Comparison of ENCODE assay signal across 13 cellular contexts in genomic region chr12:54421175-54421872, GRCh38. TPM values are rescaled to one million over a fixed set of nuclear protein-coding genes. Genes with fewer than 3 reads are reported as not detected.
A peak's percentile ranks its signal among the peaks of the same experiment; 100 is the strongest.
DNase-seq lines count a peak whose midpoint lies in the region; ATAC-seq and TF ChIP-seq lines count a peak whose summit lies in the region.
"Had no signal": no experiment of that assay in that cellular context is flagged by ENCODE, and none has a peak within 500 bp of the region (broad histone marks: within the 10 kb centered on the region; RNA-seq: fewer than 3 reads in every experiment).

No MANE protein-coding gene starts in this region.

- 69 to 86% methylated on average over 2 to 4 of the region's 4 CpGs for WGBS in endodermal cell (ENCODE audit: insufficient coverage in 1 of 2, insufficient read length in 1 of 2), 2 experiments

- no peaks in the 10 kb centered on the region for H3K27me3 Mint-ChIP-seq in activated naive CD8-positive, alpha-beta T cell
- no peaks in the 10 kb centered on the region for H3K27me3 Mint-ChIP-seq in activated naive CD8-positive, alpha-beta T cell treated with anti-CD3 and anti-CD28 coated beads, Interleukin-2, amount 50 U/mL, for 24 hours
- peaks cover 22% of the 10 kb centered on the region for H3K27me3 Mint-ChIP-seq in endodermal cell (ENCODE audit: insufficient read depth)
- no peaks in the 10 kb centered on the region for H3K27me3 Mint-ChIP-seq in naive thymus-derived CD8-positive, alpha-beta T cell

- no peak for TF ChIP-seq POLR2A in uterus (IDR thresholded peaks at IDR 0.05)

- H3K4me1 ChIP-seq in endodermal cell (ENCODE audit: control insufficient read depth, insufficient read depth, low read length) (peaks cover 8% of the 10 kb centered on the region), uterus (peaks cover 0 to 14% of the 10 kb centered on the region in 2 donors)

- H3K9me3 ChIP-seq in endodermal cell (ENCODE audit: control insufficient read depth, low read length) (no peaks in the 10 kb centered on the region), uterus (no peaks in the 10 kb centered on the region)

- peaks cover 40% of the 10 kb centered on the region for H3K4me1 Mint-ChIP-seq in activated naive CD8-positive, alpha-beta T cell (ENCODE audit: low read depth)
- peaks cover 44% of the 10 kb centered on the region for H3K4me1 Mint-ChIP-seq in activated naive CD8-positive, alpha-beta T cell treated with anti-CD3 and anti-CD28 coated beads, Interleukin-2, amount 50 U/mL, for 24 hours
- H3K4me1 Mint-ChIP-seq in endodermal cell = peaks cover 56% of the 10 kb centered on the region
- peaks cover 34 to 62% (median 48%) of the 10 kb centered on the region in 4 donors for H3K4me1 Mint-ChIP-seq in naive thymus-derived CD8-positive, alpha-beta T cell

- H3K4me3 ChIP-seq in endodermal cell (ENCODE audit: low read length) (peak overlapping the region; percentile 93), uterus (peak overlapping the region in 1 of 2 donors; percentile 84)

- no peak for TF ChIP-seq CTCF in endodermal cell (conservative IDR thresholded peaks at IDR 0.05)
- no peak for TF ChIP-seq CTCF in uterus (IDR thresholded peaks at IDR 0.05)

- H3K27ac ChIP-seq in endodermal cell (ENCODE audit: low read depth, low read length) = no peak overlapping the region
- H3K27ac ChIP-seq in uterus = peak overlapping the region; percentile 94 to 97

- peak overlapping the region; percentile 42 for H3K27ac Mint-ChIP-seq in activated naive CD8-positive, alpha-beta T cell
- H3K27ac Mint-ChIP-seq in activated naive CD8-positive, alpha-beta T cell treated with anti-CD3 and anti-CD28 coated beads, Interleukin-2, amount 50 U/mL, for 24 hours = no peak overlapping the region
- H3K27ac Mint-ChIP-seq in endodermal cell = peak overlapping the region; percentile 49
- peak overlapping the region; percentile 39 to 99 (median 86) for H3K27ac Mint-ChIP-seq in naive thymus-derived CD8-positive, alpha-beta T cell
- H3K27ac Mint-ChIP-seq: activated B cell treated with CpG ODN at 0.5 μM for 24 hours had no signal

- intact Hi-C loops in uterus (cut with DNase I; ENCODE audit: low total_unique reads) = no loop called here

- no peak for ATAC-seq in activated naive CD8-positive, alpha-beta T cell treated with anti-CD3 and anti-CD28 coated beads, Interleukin-2, amount 50 U/mL, for 24 hours
- ATAC-seq in naive thymus-derived CD8-positive, alpha-beta T cell = no peak
- no peak for ATAC-seq in HG03159 (IDR thresholded peaks at IDR 0.05; ENCODE audit: unreplicated experiment)
- ATAC-seq: HepG2 had no signal

- H3K27me3 ChIP-seq in endodermal cell (ENCODE audit: control insufficient read depth, insufficient read depth, low read length, poor library complexity, severe bottlenecking) (peaks cover 17% of the 10 kb centered on the region), uterus (no peaks in the 10 kb centered on the region)

- H3K9me3 Mint-ChIP-seq in activated naive CD8-positive, alpha-beta T cell (ENCODE audit: low read depth) = no peaks in the 10 kb centered on the region
- H3K9me3 Mint-ChIP-seq in activated naive CD8-positive, alpha-beta T cell treated with anti-CD3 and anti-CD28 coated beads, Interleukin-2, amount 50 U/mL, for 24 hours = no peaks in the 10 kb centered on the region
- no peaks in the 10 kb centered on the region for H3K9me3 Mint-ChIP-seq in endodermal cell
- peaks cover 0 to 1% (median 0%) of the 10 kb centered on the region in 9 donors for H3K9me3 Mint-ChIP-seq in naive thymus-derived CD8-positive, alpha-beta T cell
- H3K9me3 Mint-ChIP-seq: activated B cell treated with CpG ODN at 0.5 μM for 24 hours had no signal

- H3K4me3 Mint-ChIP-seq in activated naive CD8-positive, alpha-beta T cell = no peak overlapping the region
- H3K4me3 Mint-ChIP-seq in activated naive CD8-positive, alpha-beta T cell treated with anti-CD3 and anti-CD28 coated beads, Interleukin-2, amount 50 U/mL, for 24 hours = no peak overlapping the region
- peak overlapping the region; percentile 96 for H3K4me3 Mint-ChIP-seq in endodermal cell
- H3K4me3 Mint-ChIP-seq in naive thymus-derived CD8-positive, alpha-beta T cell = peak overlapping the region in 5 of 10 donors; percentile 17 to 98 (median 36)

- H3K36me3 ChIP-seq in endodermal cell (ENCODE audit: control insufficient read depth, insufficient read depth, low read length) = no peaks in the 10 kb centered on the region
- no peaks in the 10 kb centered on the region for H3K36me3 ChIP-seq in uterus

- POLR2A ChIA-PET in naive thymus-derived CD8-positive, alpha-beta T cell (lab: Charles Lee) = interaction anchor here (3.0 to 11.6 kb wide), 3 partner anchors 8 to 22 kb away, joined by 15 to 142 read pairs (median 99); no protein-coding TSS in a partner anchor

- no peaks in the 10 kb centered on the region for H3K36me3 Mint-ChIP-seq in activated naive CD8-positive, alpha-beta T cell
- H3K36me3 Mint-ChIP-seq in activated naive CD8-positive, alpha-beta T cell treated with anti-CD3 and anti-CD28 coated beads, Interleukin-2, amount 50 U/mL, for 24 hours (ENCODE audit: low read depth) = no peaks in the 10 kb centered on the region
- H3K36me3 Mint-ChIP-seq in endodermal cell (ENCODE audit: low read depth) = no peaks in the 10 kb centered on the region
- H3K36me3 Mint-ChIP-seq in naive thymus-derived CD8-positive, alpha-beta T cell = no peaks in the 10 kb centered on the region

- DNase-seq in activated naive CD8-positive, alpha-beta T cell treated with anti-CD3 and anti-CD28 coated beads, Interleukin-2, amount 50 U/mL, for 24 hours = no peak
- DNase-seq in endodermal cell (no peak), uterus (peak; percentile 81 to 95), A172 (ENCODE audit: low spot score) (no peak)
- DNase-seq in naive thymus-derived CD8-positive, alpha-beta T cell = no peak
- no peak for DNase-seq in activated naive CD4-positive, alpha-beta T cell (lab: John Stamatoyannopoulos, UW)
- DNase-seq: activated B cell treated with CpG ODN at 0.5 μM for 24 hours; NCI-H69; stimulated activated CD4-positive, alpha-beta T cell treated with anti-CD3 and anti-CD28 coated beads, Interleukin-12 subunit alpha, Interleukin-12 subunit beta, amount 100 ng/mL, for 4 hours had no signal

- no peak overlapping the region for H3K9ac ChIP-seq in endodermal cell (ENCODE audit: extremely low read depth, low read length, poor library complexity, severe bottlenecking)

RNA-seq across cellular contexts. Expression of gene ITGA5, which starts 2.3 kb away (rescaled TPM):
- total RNA-seq in endodermal cell = 100 to 1,000 TPM; 189 to 243 TPM
- 71.1 TPM for polyA plus RNA-seq in endodermal cell (2013, experiment 1 of 2)
- polyA plus RNA-seq in endodermal cell (2013, experiment 2 of 2) = 77.0 TPM
- 100 to 1,000 TPM; 126 to 127 TPM for total RNA-seq in naive thymus-derived CD8-positive, alpha-beta T cell
- polyA plus RNA-seq in naive thymus-derived CD8-positive, alpha-beta T cell = 10 to 100 TPM; 13.4 to 44.5 (median 19.7) TPM
- total RNA-seq in uterus = 100 to 1,000 TPM in 2 of 4 donors, 10 to 100 TPM in 2; 69.7 to 223 (median 99.4) TPM
- total RNA-seq in A172 (2014; rRNA removed; shearing (Covaris generic)) = 215 and 219 TPM in 2 replicates

RNA-seq across cellular contexts. Expression of gene ZNF385A, which starts 36.8 kb away (rescaled TPM):
- total RNA-seq in endodermal cell (10 to 100 TPM; 10.5 to 16.3 TPM), uterus (10 to 100 TPM in 1 of 4 donors, 1 to 10 TPM in 1, under 1 TPM in 2; 0.26 to 16.9 (median 3.2) TPM)
- 39.3 TPM for polyA plus RNA-seq in endodermal cell (2013, experiment 1 of 2)
- 35.5 TPM for polyA plus RNA-seq in endodermal cell (2013, experiment 2 of 2)
- total RNA-seq in naive thymus-derived CD8-positive, alpha-beta T cell = 1 to 10 TPM; 1.7 to 3.2 TPM
- under 1 TPM in 1 of 3 donors, not detected in 2; 0.42 TPM for polyA plus RNA-seq in naive thymus-derived CD8-positive, alpha-beta T cell
- 1.3 and 5.3 TPM in 2 replicates for total RNA-seq in A172 (2014; rRNA removed; shearing (Covaris generic))

RNA-seq across cellular contexts. Expression of gene GTSF1, which starts 52.1 kb away (rescaled TPM):
- total RNA-seq in endodermal cell (not detected), uterus (not detected)
- not detected for polyA plus RNA-seq in endodermal cell (2013, experiment 1 of 2)
- polyA plus RNA-seq in endodermal cell (2013, experiment 2 of 2) = not detected
- 1 to 10 TPM; 3.6 to 3.8 TPM for total RNA-seq in naive thymus-derived CD8-positive, alpha-beta T cell
- polyA plus RNA-seq in naive thymus-derived CD8-positive, alpha-beta T cell = 10 to 100 TPM; 13.7 to 16.7 (median 15.3) TPM
- not detected in 2 replicates for total RNA-seq in A172 (2014; rRNA removed; shearing (Covaris generic))
- total RNA-seq: HepG2 had no signal
- polyA plus RNA-seq: BJ, HepG2 had no signal

RNA-seq across cellular contexts. Expression of gene GPR84, which starts 57.0 kb away (rescaled TPM):
- total RNA-seq in endodermal cell (not detected), uterus (under 1 TPM in 2 of 4 donors, not detected in 2; 0.21 to 0.27 TPM)
- 0.11 TPM for polyA plus RNA-seq in endodermal cell (2013, experiment 1 of 2)
- not detected for polyA plus RNA-seq in endodermal cell (2013, experiment 2 of 2)
- total RNA-seq in naive thymus-derived CD8-positive, alpha-beta T cell = not detected
- not detected for polyA plus RNA-seq in naive thymus-derived CD8-positive, alpha-beta T cell
- not detected in 2 replicates for total RNA-seq in A172 (2014; rRNA removed; shearing (Covaris generic))
- total RNA-seq: activated B cell treated with CpG ODN at 0.5 μM for 24 hours, HepG2 had no signal
- polyA plus RNA-seq: BJ, HepG2 had no signal

Comparison
In these comparisons a context has a peak if more than half of its experiments do, and no peak if none do; other contexts are left out.
1. DNase-seq: peak in uterus (2 of 2); none in activated naive CD8-positive, alpha-beta T cell treated with anti-CD3 and anti-CD28 coated beads, Interleukin-2, amount 50 U/mL, for 24 hours (single experiment), endodermal cell (single experiment), naive thymus-derived CD8-positive, alpha-beta T cell (0 of 10), activated naive CD4-positive, alpha-beta T cell (0 of 4) and A172 (single experiment).